ENCODE assay signal across 2 cellular contexts in genomic region chr3:49378249-49378899, GRCh38.
TF ChIP-seq lines count a peak whose summit lies in the region.

No MANE protein-coding gene starts in this region.

TF ChIP-seq in HCT116, 20 proteins besides CTCF, POLR2A, EP300 and RAD21:
- TF ChIP-seq SIN3A (IDR thresholded peaks at IDR 0.05; ENCODE audit: low read depth) (no peak), SP1 (IDR thresholded peaks at IDR 0.05; ENCODE audit: low read depth) (no peak), ZFX (IDR thresholded peaks at IDR 0.05) (no peak), FOSL1 (IDR thresholded peaks at IDR 0.05; ENCODE audit: low read depth) (no peak), ELF1 (IDR thresholded peaks at IDR 0.05; ENCODE audit: borderline replicate concordance, low read depth) (no peak), EGR1 (IDR thresholded peaks at IDR 0.05; ENCODE audit: low read depth) (no peak), CBX3 (IDR thresholded peaks at IDR 0.05; ENCODE audit: low read depth) (no peak), POLR2AphosphoS5 (IDR thresholded peaks at IDR 0.05; ENCODE audit: low read depth, low read length) (no peak), ATF3 (IDR thresholded peaks at IDR 0.05) (no peak)

TF ChIP-seq in GM12878, 131 proteins besides CTCF, POLR2A, EP300 and RAD21:
- TF ChIP-seq SREBF1 (IDR thresholded peaks at IDR 0.05; ENCODE audit: low read length) (no peak), HDAC2 (IDR thresholded peaks at IDR 0.05) (no peak), BACH1 (IDR thresholded peaks at IDR 0.05; ENCODE audit: borderline replicate concordance) (no peak)
- TF ChIP-seq, protein P1, sequence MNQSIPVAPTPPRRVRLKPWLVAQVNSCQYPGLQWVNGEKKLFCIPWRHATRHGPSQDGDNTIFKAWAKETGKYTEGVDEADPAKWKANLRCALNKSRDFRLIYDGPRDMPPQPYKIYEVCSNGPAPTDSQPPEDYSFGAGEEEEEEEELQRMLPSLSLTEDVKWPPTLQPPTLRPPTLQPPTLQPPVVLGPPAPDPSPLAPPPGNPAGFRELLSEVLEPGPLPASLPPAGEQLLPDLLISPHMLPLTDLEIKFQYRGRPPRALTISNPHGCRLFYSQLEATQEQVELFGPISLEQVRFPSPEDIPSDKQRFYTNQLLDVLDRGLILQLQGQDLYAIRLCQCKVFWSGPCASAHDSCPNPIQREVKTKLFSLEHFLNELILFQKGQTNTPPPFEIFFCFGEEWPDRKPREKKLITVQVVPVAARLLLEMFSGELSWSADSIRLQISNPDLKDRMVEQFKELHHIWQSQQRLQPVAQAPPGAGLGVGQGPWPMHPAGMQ (IDR thresholded peaks at IDR 0.05; ENCODE audit: borderline replicate concordance), result no peak
